In the genomic region with DNA sequence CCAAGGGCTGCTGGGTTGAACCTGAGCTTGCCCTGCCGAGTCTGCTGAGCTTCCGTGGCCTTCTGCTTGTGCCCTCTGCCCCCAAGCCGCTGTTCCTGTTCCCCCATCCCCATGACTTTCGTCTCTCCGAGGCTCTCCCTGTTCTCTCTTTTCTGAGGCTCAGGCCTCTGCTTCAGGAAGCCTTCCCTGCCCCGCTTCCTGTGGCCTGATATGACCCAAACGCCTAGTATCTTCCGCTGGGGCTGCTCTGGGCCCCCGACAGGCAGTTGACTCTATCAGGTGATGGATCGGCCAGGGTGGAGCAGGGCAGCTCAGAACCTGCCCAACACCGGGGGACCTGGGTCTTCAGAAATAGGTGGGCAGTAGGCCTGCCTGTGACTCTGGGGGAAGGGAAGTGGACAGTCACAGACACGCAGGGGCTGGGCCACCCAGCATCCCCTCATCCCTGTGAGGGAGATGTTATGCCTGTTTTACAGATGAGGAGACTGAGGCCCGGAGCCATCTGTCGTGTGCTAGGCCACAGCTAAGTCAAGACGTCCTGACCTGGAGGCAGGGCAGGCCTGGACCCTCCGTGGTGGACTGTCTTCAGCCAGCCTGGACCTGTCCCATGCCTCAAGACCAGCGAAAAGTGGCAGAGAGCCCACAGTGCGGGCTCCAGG, we compare ENCODE assay signal across 8 cellular contexts. TPM values are rescaled to one million over a fixed set of nuclear protein-coding genes. Genes with fewer than 3 reads are reported as not detected.
DNase-seq lines count a peak whose midpoint lies in the region; ATAC-seq and TF ChIP-seq lines count a peak whose summit lies in the region.

No MANE protein-coding gene starts in this region.

- ATAC-seq in stimulated activated effector memory CD8-positive, alpha-beta T cell treated with anti-CD3 and anti-CD28 coated beads, Interleukin-12 subunit alpha, Interleukin-12 subunit beta, amount 100 ng/mL, for 72 hours, result no peak
- ATAC-seq in esophagus mucosa, result no peak

- H3K27me3 ChIP-seq in HUES48 (ENCODE audit: control insufficient read depth, insufficient read depth, low read length) (no peaks in the 10 kb centered on the region), WERI-Rb-1 (ENCODE audit: insufficient read depth, low read depth, severe bottlenecking) (no peaks in the 10 kb centered on the region), right atrium auricular region (no peaks in the 10 kb centered on the region)

- H3K4me1 Mint-ChIP-seq in stimulated activated effector memory CD8-positive, alpha-beta T cell treated with anti-CD3 and anti-CD28 coated beads, Interleukin-12 subunit alpha, Interleukin-12 subunit beta, amount 100 ng/mL, for 72 hours, result peaks cover 27% of the 10 kb centered on the region

- H3K36me3 Mint-ChIP-seq in stimulated activated effector memory CD8-positive, alpha-beta T cell treated with anti-CD3 and anti-CD28 coated beads, Interleukin-12 subunit alpha, Interleukin-12 subunit beta, amount 100 ng/mL, for 72 hours, result peaks cover 55% of the 10 kb centered on the region

- H3K4me3 ChIP-seq in HUES48 (ENCODE audit: low read depth, low read length) (peak overlapping the region; percentile 94), WERI-Rb-1 (ENCODE audit: low read depth, low read length) (no peak overlapping the region), right atrium auricular region (peak overlapping the region in 1 of 2 donors; percentile 72)

- TF ChIP-seq CTCF in WERI-Rb-1 (IDR thresholded peaks at IDR 0.05; ENCODE audit: low read depth, low read length) (no peak), right atrium auricular region (IDR thresholded peaks at IDR 0.05) (no peak)

- peak overlapping the region; percentile 99 for H3K4me3 Mint-ChIP-seq in stimulated activated effector memory CD8-positive, alpha-beta T cell treated with anti-CD3 and anti-CD28 coated beads, Interleukin-12 subunit alpha, Interleukin-12 subunit beta, amount 100 ng/mL, for 72 hours

- H3K36me3 ChIP-seq in HUES48 (ENCODE audit: control insufficient read depth, insufficient read depth, low read length) (peaks cover 42% of the 10 kb centered on the region), WERI-Rb-1 (peaks cover 40% of the 10 kb centered on the region), right atrium auricular region (peaks cover 20% of the 10 kb centered on the region)

- H3K4me1 ChIP-seq in HUES48 (ENCODE audit: control insufficient read depth, insufficient read depth, low read length) (peaks cover 12% of the 10 kb centered on the region), right atrium auricular region (peaks cover 0 to 45% of the 10 kb centered on the region in 2 donors)

- H3K27ac ChIP-seq in HUES48 (ENCODE audit: low read depth, low read length) (peak overlapping the region; percentile 96), WERI-Rb-1 (peak overlapping the region; percentile 72), right atrium auricular region (peak overlapping the region; percentile 93 to 98)

- DNase-seq in WERI-Rb-1 (no peak), right atrium auricular region (ENCODE audit: low spot score) (no peak)
- no peak for DNase-seq in stimulated activated effector memory CD8-positive, alpha-beta T cell treated with anti-CD3 and anti-CD28 coated beads, Interleukin-12 subunit alpha, Interleukin-12 subunit beta, amount 100 ng/mL, for 72 hours (ENCODE audit: low spot score in 2 of 2)
- DNase-seq in effector CD4-positive, alpha-beta T cell, result no peak
- DNase-seq in stimulated activated CD8-positive, alpha-beta memory T cell treated with anti-CD3 and anti-CD28 coated beads, Interleukin-4, amount 100 ng/mL, for 48 hours, result no peak
- DNase-seq in stimulated activated CD4-positive, alpha-beta T cell treated with anti-CD3 and anti-CD28 coated beads, Interleukin-2, amount 100 ng/mL, for 24 hours, result no peak

- H3K9ac ChIP-seq in HUES48 (ENCODE audit: low read depth, low read length), result no peak overlapping the region

- no peaks in the 10 kb centered on the region for H3K9me3 ChIP-seq in HUES48 (ENCODE audit: control insufficient read depth, insufficient read depth, low read length)
- no peaks in the 10 kb centered on the region for H3K9me3 ChIP-seq in WERI-Rb-1 (ENCODE audit: severe bottlenecking)
- no peaks in the 10 kb centered on the region for H3K9me3 ChIP-seq in right atrium auricular region

- no peaks in the 10 kb centered on the region for H3K9me3 Mint-ChIP-seq in stimulated activated effector memory CD8-positive, alpha-beta T cell treated with anti-CD3 and anti-CD28 coated beads, Interleukin-12 subunit alpha, Interleukin-12 subunit beta, amount 100 ng/mL, for 72 hours

- H3K27ac Mint-ChIP-seq in stimulated activated effector memory CD8-positive, alpha-beta T cell treated with anti-CD3 and anti-CD28 coated beads, Interleukin-12 subunit alpha, Interleukin-12 subunit beta, amount 100 ng/mL, for 72 hours, result peak overlapping the region; percentile 99

RNA-seq across cellular contexts. Expression of a gene that starts 16.3 kb away (rescaled TPM):
- total RNA-seq in right atrium auricular region, result 100 to 1,000 TPM; 120 to 122 TPM
- 45.4 TPM for total RNA-seq in esophagus mucosa

RNA-seq across cellular contexts. Expression of a gene that starts 16.8 kb away (rescaled TPM):
- total RNA-seq in right atrium auricular region (10 to 100 TPM in 1 of 2 donors, 1 to 10 TPM in 1; 7.5 to 15.5 TPM), esophagus mucosa (43.9 TPM)

RNA-seq across cellular contexts. Expression of a gene that starts 17.5 kb away (rescaled TPM):
- total RNA-seq in right atrium auricular region (10 to 100 TPM; 22.1 to 23.5 TPM), esophagus mucosa (18.5 TPM)

RNA-seq across cellular contexts. Expression of a gene that starts 21.4 kb away (rescaled TPM):
- total RNA-seq in right atrium auricular region (10 to 100 TPM; 76.4 to 99.2 TPM), esophagus mucosa (265 TPM)

RNA-seq across cellular contexts. Expression of a gene that starts 22.9 kb away (rescaled TPM):
- total RNA-seq in right atrium auricular region (not detected), esophagus mucosa (not detected)
